ENCODE assay signal across 17 cellular contexts in genomic region chr11:125578783-125579182, GRCh38. TPM values are rescaled to one million over a fixed set of nuclear protein-coding genes. Genes with fewer than 3 reads are reported as not detected.
DNase-seq lines count a peak whose midpoint lies in the region; ATAC-seq, FAIRE-seq and TF ChIP-seq lines count a peak whose summit lies in the region.
"Had no signal": no experiment of that assay in that cellular context is flagged by ENCODE, and none has a peak within 500 bp of the region (broad histone marks: within the 10 kb centered on the region; RNA-seq: fewer than 3 reads in every experiment).

No MANE protein-coding gene starts in this region.

- H3K27ac ChIP-seq in A549 (no peak overlapping the region), MM.1S (ENCODE audit: low read length) (peak overlapping the region; percentile 38; the same call in 1 of the 2 replicates), endothelial cell of umbilical vein (ENCODE audit: insufficient read depth, low read depth, low read length) (no peak overlapping the region)
- H3K27ac ChIP-seq: GM23248 had no signal

- H3K79me2 ChIP-seq in MM.1S (ENCODE audit: low read length) (no peaks in the 10 kb centered on the region), endothelial cell of umbilical vein (ENCODE audit: control insufficient read depth, insufficient read depth, low read length) (no peaks in the 10 kb centered on the region)

- H3K27me3 ChIP-seq in MM.1S (replicated peaks; ENCODE audit: insufficient read depth, low read length), result no peaks in the 10 kb centered on the region
- no peaks in the 10 kb centered on the region for H3K27me3 ChIP-seq in endothelial cell of umbilical vein (ENCODE audit: control insufficient read depth in 2 of 2, insufficient read depth in 2 of 2, low read length in 2 of 2)

- no peaks in the 10 kb centered on the region for H3K9me1 ChIP-seq in endothelial cell of umbilical vein (replicated peaks; ENCODE audit: control insufficient read depth, extremely low read depth, insufficient read depth, low read length)

- no peak for FAIRE-seq in A549 (lab: Jason Lieb, UNC)
- peak; percentile 21 for FAIRE-seq in endothelial cell of umbilical vein (lab: Jason Lieb, UNC)
- FAIRE-seq: G401.6, GM12892, H1 had no signal

- no peak overlapping the region for H3K4me2 ChIP-seq in A549
- H3K4me2 ChIP-seq in MM.1S (ENCODE audit: low read depth, low read length), result peak overlapping the region; percentile 9; the same call in 1 of the 2 replicates
- no peak overlapping the region for H3K4me2 ChIP-seq in endothelial cell of umbilical vein (ENCODE audit: insufficient read depth, low read length)

- intact Hi-C loops in endothelial cell of umbilical vein (cut with micrococcal nuclease), result no loop called here

- DNase-seq in A549 (ENCODE audit: low read depth in 1 of 2, low spot score in 1 of 2) (no peak), MM.1S (peak; percentile 68), endothelial cell of umbilical vein (ENCODE audit: low read depth, low spot score) (no peak), SW 1271 (lab: John Stamatoyannopoulos, UW) (no peak), NCI-H2171 (lab: John Stamatoyannopoulos, UW) (no peak), foreskin fibroblast (no peak)
- DNase-seq: 8988T; CD4-positive, alpha-beta memory T cell; COR-L47; DMS153; DND-41; GM23248; H7; HCEC 1CT had no signal

- H3K9me2 ChIP-seq in MM.1S (replicated peaks; ENCODE audit: insufficient read depth, low read length), result no peaks in the 10 kb centered on the region

- ATAC-seq in A549, result no peak

- no peaks in the 10 kb centered on the region for H4K20me1 ChIP-seq in MM.1S (ENCODE audit: insufficient read depth, low read length)
- H4K20me1 ChIP-seq in endothelial cell of umbilical vein (replicated peaks; ENCODE audit: control insufficient read depth, extremely low read depth, insufficient read depth, low read length), result no peaks in the 10 kb centered on the region

- H3K4me3 ChIP-seq in A549 (no peak overlapping the region), MM.1S (ENCODE audit: low read length) (no peak overlapping the region), endothelial cell of umbilical vein (replicated peaks in 1 of 3; ENCODE audit: insufficient read depth in 1 of 3, low read depth in 1 of 3, low read length in 3 of 3) (no peak overlapping the region), foreskin fibroblast (ENCODE audit: low read depth in 1 of 2, low read length in 2 of 2) (no peak overlapping the region)
- H3K4me3 ChIP-seq: GM23248 had no signal

- TF ChIP-seq POLR2A in A549 (IDR thresholded peaks at IDR 0.05; ENCODE audit: low read length), result no peak
- TF ChIP-seq POLR2A in endothelial cell of umbilical vein (IDR thresholded peaks at IDR 0.05; ENCODE audit: low read depth, low read length), result no peak

- 0 out of 2 replicates have a peak, but pooled peaks cover 7% of the 10 kb centered on the region for H3F3A ChIP-seq in MM.1S (ENCODE audit: insufficient read depth, low read length)

- H3K9me3 ChIP-seq in A549, result no peaks in the 10 kb centered on the region
- no peaks in the 10 kb centered on the region for H3K9me3 ChIP-seq in MM.1S (replicated peaks; ENCODE audit: insufficient read depth, low read length)
- H3K9me3 ChIP-seq in endothelial cell of umbilical vein (replicated peaks; ENCODE audit: control insufficient read depth, insufficient read depth, low read length), result no peaks in the 10 kb centered on the region

- H3K4me1 ChIP-seq in A549 (no peaks in the 10 kb centered on the region), MM.1S (ENCODE audit: low read length) (peaks cover 12% of the 10 kb centered on the region), endothelial cell of umbilical vein (ENCODE audit: control insufficient read depth, extremely low read depth, insufficient read depth, low read length) (no peaks in the 10 kb centered on the region)

- TF ChIP-seq CTCF in A549 (IDR thresholded peaks at IDR 0.05), result no peak
- no peak for TF ChIP-seq CTCF in MM.1S (IDR thresholded peaks at IDR 0.05; ENCODE audit: low read length)
- TF ChIP-seq CTCF in endothelial cell of umbilical vein (IDR thresholded peaks at IDR 0.05; ENCODE audit: extremely low read depth in 1 of 2, insufficient read depth in 1 of 2, low read depth in 1 of 2, low read length in 2 of 2), result no peak
- no peak for TF ChIP-seq CTCF in foreskin fibroblast (IDR thresholded peaks at IDR 0.05; ENCODE audit: low read depth, low read length)

- H2AFZ ChIP-seq in MM.1S (ENCODE audit: low read length) (no peak overlapping the region), endothelial cell of umbilical vein (ENCODE audit: low read depth, low read length) (no peak overlapping the region)
- H2AFZ ChIP-seq: GM23248 had no signal

- POLR2A ChIA-PET in A549 (lab: Yijun Ruan, JAX), result no interaction called here
- POLR2A ChIA-PET in endothelial cell of umbilical vein (lab: Charles Lee), result no interaction called here

- H3K36me3 ChIP-seq in MM.1S (replicated peaks; ENCODE audit: insufficient read depth, low read length), result peaks cover 22% of the 10 kb centered on the region
- peaks cover 27 to 39% of the 10 kb centered on the region in 2 experiments for H3K36me3 ChIP-seq in endothelial cell of umbilical vein (ENCODE audit: control insufficient read depth in 2 of 2, extremely low read depth in 1 of 2, insufficient read depth in 2 of 2, low read length in 2 of 2)

- no peak for TF ChIP-seq RAD21 in A549 (conservative IDR thresholded peaks at IDR 0.05 in 1 of 2, IDR thresholded peaks at IDR 0.05 in 1 of 2)

- H3K9ac ChIP-seq in MM.1S (ENCODE audit: low read length) (no peak overlapping the region), endothelial cell of umbilical vein (replicated peaks; ENCODE audit: extremely low read depth, insufficient read depth, low read length) (no peak overlapping the region)
- H3K9ac ChIP-seq: GM23248 had no signal

- dilution Hi-C loops in endothelial cell of umbilical vein (cut with MboI; ENCODE audit: extremely low pct_ligation_motif_present, low sequenced_read_pairs), result no loop called here

- BruUV-seq in endothelial cell of umbilical vein (replicated peaks; lab: Mats Ljungman, UMichigan), result no TSS peak

- TF ChIP-seq EP300 in A549 (IDR thresholded peaks at IDR 0.05), result no peak

- CTCF ChIA-PET in A549 (lab: Yijun Ruan, JAX), result interaction anchor here (1.4 kb wide), 1 partner anchor 9 kb away, joined by 4 read pairs; the partner anchor contains the start of gene EI24
- CTCF ChIA-PET in endothelial cell of umbilical vein (lab: Charles Lee), result interaction anchor here (1.0 to 1.3 kb wide), 3 partner anchors 9 to 43 kb away, joined by 3 read pairs; no protein-coding TSS in a partner anchor

- 100% methylated on average over 2 of the region's 2 CpGs for WGBS in A549 (ENCODE audit: missing lambda C conversion rate)

TF ChIP-seq in A549, 52 proteins besides CTCF, POLR2A, EP300 and RAD21 (continues in another document):
- no peak for TF ChIP-seq RARB (CRISPR knock-in tag; IDR thresholded peaks at IDR 0.05)

RNA-seq across cellular contexts. Expression of gene EI24, which starts 9.5 kb away (rescaled TPM):
- polyA plus RNA-seq in A549 (2011; rRNA removed) (132 and 138 TPM in 2 replicates), A549 (2017; fragmentation: RNase III; extraction: RNeasy Plus Mini Kit Qiagen cat#74134 plus additional on column Dnase treatment) (106 to 112 TPM (median 108 TPM) in 3 replicates), endothelial cell of umbilical vein (175 and 192 TPM in 2 replicates)
- polyA plus RNA-seq in A549 (2012; cell fraction: cytosol; rRNA removed), result 62.8 and 79.9 TPM in 2 replicates
- polyA plus RNA-seq in A549 (2012; cell fraction: nucleus; rRNA removed), result 21.9 and 35.8 TPM in 2 replicates
- polyA minus RNA-seq in A549 (2011; rRNA and poly(A)+ RNA removed), result 70.8 and 80.8 TPM in 2 replicates
- 115 and 119 TPM in 2 replicates for total RNA-seq in endothelial cell of umbilical vein
- 111 and 122 TPM in 2 replicates for polyA plus RNA-seq in endothelial cell of umbilical vein (2011; cell fraction: cytosol; rRNA removed)
- polyA plus RNA-seq in endothelial cell of umbilical vein (2011; cell fraction: nucleus; rRNA removed), result 39.6 and 49.7 TPM in 2 replicates
- polyA plus RNA-seq in endothelial cell of umbilical vein (2012), result 116 and 160 TPM in 2 replicates
- polyA minus RNA-seq in endothelial cell of umbilical vein, result 156 and 172 TPM in 2 replicates
- polyA minus RNA-seq in endothelial cell of umbilical vein (2011; cell fraction: cytosol; rRNA and poly(A)+ RNA removed), result 34.1 TPM
- 19.0 and 32.2 TPM in 2 replicates for polyA minus RNA-seq in endothelial cell of umbilical vein (2011; cell fraction: nucleus; rRNA and poly(A)+ RNA removed)

RNA-seq across cellular contexts. Expression of gene STT3A, which starts 13.9 kb away (rescaled TPM):
- polyA plus RNA-seq in A549 (2011; rRNA removed) (197 and 283 TPM in 2 replicates), A549 (2017; fragmentation: RNase III; extraction: RNeasy Plus Mini Kit Qiagen cat#74134 plus additional on column Dnase treatment) (83.8 to 92.1 TPM (median 89.6 TPM) in 3 replicates), endothelial cell of umbilical vein (316 and 362 TPM in 2 replicates)
- 46.9 and 47.2 TPM in 2 replicates for polyA plus RNA-seq in A549 (2012; cell fraction: cytosol; rRNA removed)
- 66.0 and 90.3 TPM in 2 replicates for polyA plus RNA-seq in A549 (2012; cell fraction: nucleus; rRNA removed)
- polyA minus RNA-seq in A549 (2011; rRNA and poly(A)+ RNA removed), result 536 and 572 TPM in 2 replicates
- 216 and 236 TPM in 2 replicates for total RNA-seq in endothelial cell of umbilical vein
- polyA plus RNA-seq in endothelial cell of umbilical vein (2011; cell fraction: cytosol; rRNA removed), result 155 and 204 TPM in 2 replicates
- 173 and 181 TPM in 2 replicates for polyA plus RNA-seq in endothelial cell of umbilical vein (2011; cell fraction: nucleus; rRNA removed)
- 237 and 256 TPM in 2 replicates for polyA plus RNA-seq in endothelial cell of umbilical vein (2012)
- 1,347 and 1,527 TPM in 2 replicates for polyA minus RNA-seq in endothelial cell of umbilical vein
- 124 TPM for polyA minus RNA-seq in endothelial cell of umbilical vein (2011; cell fraction: cytosol; rRNA and poly(A)+ RNA removed)
- 241 and 437 TPM in 2 replicates for polyA minus RNA-seq in endothelial cell of umbilical vein (2011; cell fraction: nucleus; rRNA and poly(A)+ RNA removed)

RNA-seq across cellular contexts. Expression of gene CHEK1, which starts 46.2 kb away (rescaled TPM):
- 47.0 and 64.5 TPM in 2 replicates for polyA plus RNA-seq in A549 (2011; rRNA removed)
- 15.7 and 16.0 TPM in 2 replicates for polyA plus RNA-seq in A549 (2012; cell fraction: cytosol; rRNA removed)
- 6.1 and 9.5 TPM in 2 replicates for polyA plus RNA-seq in A549 (2012; cell fraction: nucleus; rRNA removed)
- polyA plus RNA-seq in A549 (2017; fragmentation: RNase III; extraction: RNeasy Plus Mini Kit Qiagen cat#74134 plus additional on column Dnase treatment), result 35.2 to 39.0 TPM (median 38.8 TPM) in 3 replicates
- 20.1 and 24.1 TPM in 2 replicates for polyA minus RNA-seq in A549 (2011; rRNA and poly(A)+ RNA removed)
- total RNA-seq in endothelial cell of umbilical vein, result 55.6 and 66.1 TPM in 2 replicates
- 11.8 and 15.0 TPM in 2 replicates for polyA plus RNA-seq in endothelial cell of umbilical vein
- polyA plus RNA-seq in endothelial cell of umbilical vein (2011; cell fraction: cytosol; rRNA removed), result 22.5 and 26.7 TPM in 2 replicates
- polyA plus RNA-seq in endothelial cell of umbilical vein (2011; cell fraction: nucleus; rRNA removed), result 23.5 and 38.8 TPM in 2 replicates
- polyA plus RNA-seq in endothelial cell of umbilical vein (2012), result 34.3 and 57.9 TPM in 2 replicates
- polyA minus RNA-seq in endothelial cell of umbilical vein, result 23.3 and 25.5 TPM in 2 replicates
- polyA minus RNA-seq in endothelial cell of umbilical vein (2011; cell fraction: cytosol; rRNA and poly(A)+ RNA removed), result 19.6 TPM
- 38.6 and 58.6 TPM in 2 replicates for polyA minus RNA-seq in endothelial cell of umbilical vein (2011; cell fraction: nucleus; rRNA and poly(A)+ RNA removed)
